16 cellular contexts compared by ENCODE assay signal in genomic region chr5:112685929-112686328, GRCh38. TPM values are rescaled to one million over a fixed set of nuclear protein-coding genes. Genes with fewer than 3 reads are reported as not detected.
DNase-seq lines count a peak whose midpoint lies in the region; ATAC-seq and TF ChIP-seq lines count a peak whose summit lies in the region.
"Had no signal": no experiment of that assay in that cellular context is flagged by ENCODE, and none has a peak within 500 bp of the region (broad histone marks: within the 10 kb centered on the region; RNA-seq: fewer than 3 reads in every experiment).

No MANE protein-coding gene starts in this region.

- no peaks in the 10 kb centered on the region for H3K27me3 ChIP-seq in sigmoid colon
- no peaks in the 10 kb centered on the region for H3K27me3 ChIP-seq in CD8-positive, alpha-beta memory T cell (ENCODE audit: insufficient read depth, low read length, poor library complexity, severe bottlenecking)
- H3K27me3 ChIP-seq: SJCRH30 had no signal

- 80 to 81% methylated on average over 2 of the region's 2 CpGs for WGBS in sigmoid colon, 2 donors

- TF ChIP-seq POLR2A in sigmoid colon (IDR thresholded peaks at IDR 0.05), result no peak

- H3K27ac Mint-ChIP-seq in CD8-positive, alpha-beta memory T cell, result no peak overlapping the region
- H3K27ac Mint-ChIP-seq: activated B cell treated with CpG ODN at 0.5 μM for 24 hours; activated CD8-positive, alpha-beta T cell treated with anti-CD3 and anti-CD28 coated beads, Interleukin-2, amount 10 ng/mL, durations not matched to agents 7 days and 5 days; stimulated activated naive B cell treated with anti-CD40 and anti-IgM and Interleukin-4, amounts not matched to agents 10 μg/mL and 1 μg/mL and 100 μg/mL, for 72 hours had no signal

- H3K4me1 Mint-ChIP-seq in CD8-positive, alpha-beta memory T cell, result peaks cover 0 to 4% (median 1%) of the 10 kb centered on the region in 3 donors

- H3K27ac ChIP-seq in sigmoid colon, result peak overlapping the region in 3 of 4 donors; percentile 53 to 88 (median 66)
- H3K27ac ChIP-seq in CD8-positive, alpha-beta memory T cell (ENCODE audit: low read depth, low read length), result no peak overlapping the region
- H3K27ac ChIP-seq: foreskin keratinocyte, SJCRH30 had no signal

- H3K4me3 Mint-ChIP-seq in CD8-positive, alpha-beta memory T cell, result no peak overlapping the region
- H3K4me3 Mint-ChIP-seq: activated B cell treated with CpG ODN at 0.5 μM for 24 hours; activated CD8-positive, alpha-beta T cell treated with anti-CD3 and anti-CD28 coated beads, Interleukin-2, amount 10 ng/mL, durations not matched to agents 7 days and 5 days; stimulated activated naive B cell treated with anti-CD40 and anti-IgM and Interleukin-4, amounts not matched to agents 10 μg/mL and 1 μg/mL and 100 μg/mL, for 72 hours had no signal

- POLR2A ChIA-PET in CD8-positive, alpha-beta memory T cell (lab: Charles Lee), result no interaction called here

- no peak overlapping the region for H3K4me3 ChIP-seq in fibroblast of the aortic adventitia (ENCODE audit: low read depth, low read length)
- H3K4me3 ChIP-seq in sigmoid colon, result no peak overlapping the region
- H3K4me3 ChIP-seq in CD8-positive, alpha-beta memory T cell (ENCODE audit: low read length), result no peak overlapping the region
- H3K4me3 ChIP-seq: SJCRH30, transverse colon had no signal

- CTCF ChIA-PET in CD8-positive, alpha-beta memory T cell (lab: Charles Lee), result interaction anchor here (1.1 kb wide), 1 partner anchor 16 kb away, joined by 3 read pairs; no protein-coding TSS in a partner anchor

- H3K36me3 Mint-ChIP-seq in CD8-positive, alpha-beta memory T cell, result peaks cover 0 to 3% (median 0%) of the 10 kb centered on the region in 3 donors
- H3K36me3 Mint-ChIP-seq: stimulated activated naive B cell treated with anti-CD40 and anti-IgM and Interleukin-4, amounts not matched to agents 10 μg/mL and 1 μg/mL and 100 μg/mL, for 72 hours had no signal

- peaks cover 0 to 50% (median 26%) of the 10 kb centered on the region in 4 donors for H3K4me1 ChIP-seq in sigmoid colon
- H3K4me1 ChIP-seq in CD8-positive, alpha-beta memory T cell (ENCODE audit: insufficient read depth, low read length), result no peaks in the 10 kb centered on the region

- no peaks in the 10 kb centered on the region for H3K9me3 ChIP-seq in sigmoid colon
- no peaks in the 10 kb centered on the region for H3K9me3 ChIP-seq in CD8-positive, alpha-beta memory T cell (ENCODE audit: low read length)
- H3K9me3 ChIP-seq: SJCRH30, transverse colon had no signal

- DNase-seq in EH (ENCODE audit: low read depth) (peak; percentile 79), amniotic stem cell (lab: John Stamatoyannopoulos, UW) (peak; percentile 5), fibroblast of the aortic adventitia (ENCODE audit: low read depth) (peak; percentile 84), sigmoid colon (no peak), HT-29 (ENCODE audit: low spot score) (no peak)
- no peak for DNase-seq in CD8-positive, alpha-beta memory T cell
- no peak for DNase-seq in activated CD8-positive, alpha-beta memory T cell treated with anti-CD3 and anti-CD28 coated beads, Interleukin-2, amount 50 U/mL, for 4 hours
- DNase-seq: activated B cell treated with CpG ODN at 0.5 μM for 24 hours; activated CD8-positive, alpha-beta T cell treated with anti-CD3 and anti-CD28 coated beads, Interleukin-2, amount 10 ng/mL, durations not matched to agents 7 days and 5 days; foreskin keratinocyte; PC-3; SJCRH30; transverse colon had no signal

- intact Hi-C loops in sigmoid colon (cut with DNase I), result no loop called here

- TF ChIP-seq CTCF in fibroblast of the aortic adventitia (IDR thresholded peaks at IDR 0.05; ENCODE audit: insufficient read depth, low read length) (no peak), sigmoid colon (IDR thresholded peaks at IDR 0.05) (no peak)

- peaks cover 0 to 6% (median 0%) of the 10 kb centered on the region in 5 donors for H3K9me3 Mint-ChIP-seq in CD8-positive, alpha-beta memory T cell

- no peaks in the 10 kb centered on the region for H3K36me3 ChIP-seq in sigmoid colon
- H3K36me3 ChIP-seq in CD8-positive, alpha-beta memory T cell (ENCODE audit: insufficient read depth, low read length), result no peaks in the 10 kb centered on the region
- H3K36me3 ChIP-seq: transverse colon had no signal

- no peak for TF ChIP-seq EP300 in sigmoid colon (IDR thresholded peaks at IDR 0.05)

- no peak for ATAC-seq in GM18858 (IDR thresholded peaks at IDR 0.05; ENCODE audit: unreplicated experiment)
- ATAC-seq: activated CD8-positive, alpha-beta T cell treated with anti-CD3 and anti-CD28 coated beads, Interleukin-2, amount 10 ng/mL, durations not matched to agents 7 days and 5 days; foreskin keratinocyte; HCT116; PC-3 had no signal

- peaks cover 11 to 40% of the 10 kb centered on the region in 2 donors for H3K27me3 Mint-ChIP-seq in CD8-positive, alpha-beta memory T cell
- H3K27me3 Mint-ChIP-seq: activated B cell treated with CpG ODN at 0.5 μM for 24 hours had no signal

RNA-seq across cellular contexts. Expression of gene APC, which starts 51.8 kb away (rescaled TPM):
- total RNA-seq in fibroblast of the aortic adventitia (ENCODE audit: low replicate concordance) (61.7 and 63.9 TPM in 2 replicates), sigmoid colon (10 to 100 TPM; 46.1 to 81.4 (median 64.0) TPM)
- polyA plus RNA-seq in sigmoid colon, result 10 to 100 TPM in 1 of 3 donors, 1 to 10 TPM in 2; 2.4 to 10.4 (median 9.0) TPM
- total RNA-seq in HT-29 (2014; rRNA removed; shearing (Covaris generic)), result 23.1 and 26.0 TPM in 2 replicates
- total RNA-seq in CD8-positive, alpha-beta memory T cell, result 10 to 100 TPM; 23.1 to 24.0 TPM
- 23.0 TPM for polyA plus RNA-seq in CD8-positive, alpha-beta memory T cell

Comparison
In these comparisons a context has a peak if more than half of its experiments do, and no peak if none do; other contexts are left out.
1. DNase-seq: peak in EH (single experiment), amniotic stem cell (single experiment) and fibroblast of the aortic adventitia (single experiment); none in sigmoid colon (single experiment), HT-29 (single experiment), CD8-positive, alpha-beta memory T cell (0 of 5) and activated CD8-positive, alpha-beta memory T cell treated with anti-CD3 and anti-CD28 coated beads, Interleukin-2, amount 50 U/mL, for 4 hours (single experiment).